In the genomic region with DNA sequence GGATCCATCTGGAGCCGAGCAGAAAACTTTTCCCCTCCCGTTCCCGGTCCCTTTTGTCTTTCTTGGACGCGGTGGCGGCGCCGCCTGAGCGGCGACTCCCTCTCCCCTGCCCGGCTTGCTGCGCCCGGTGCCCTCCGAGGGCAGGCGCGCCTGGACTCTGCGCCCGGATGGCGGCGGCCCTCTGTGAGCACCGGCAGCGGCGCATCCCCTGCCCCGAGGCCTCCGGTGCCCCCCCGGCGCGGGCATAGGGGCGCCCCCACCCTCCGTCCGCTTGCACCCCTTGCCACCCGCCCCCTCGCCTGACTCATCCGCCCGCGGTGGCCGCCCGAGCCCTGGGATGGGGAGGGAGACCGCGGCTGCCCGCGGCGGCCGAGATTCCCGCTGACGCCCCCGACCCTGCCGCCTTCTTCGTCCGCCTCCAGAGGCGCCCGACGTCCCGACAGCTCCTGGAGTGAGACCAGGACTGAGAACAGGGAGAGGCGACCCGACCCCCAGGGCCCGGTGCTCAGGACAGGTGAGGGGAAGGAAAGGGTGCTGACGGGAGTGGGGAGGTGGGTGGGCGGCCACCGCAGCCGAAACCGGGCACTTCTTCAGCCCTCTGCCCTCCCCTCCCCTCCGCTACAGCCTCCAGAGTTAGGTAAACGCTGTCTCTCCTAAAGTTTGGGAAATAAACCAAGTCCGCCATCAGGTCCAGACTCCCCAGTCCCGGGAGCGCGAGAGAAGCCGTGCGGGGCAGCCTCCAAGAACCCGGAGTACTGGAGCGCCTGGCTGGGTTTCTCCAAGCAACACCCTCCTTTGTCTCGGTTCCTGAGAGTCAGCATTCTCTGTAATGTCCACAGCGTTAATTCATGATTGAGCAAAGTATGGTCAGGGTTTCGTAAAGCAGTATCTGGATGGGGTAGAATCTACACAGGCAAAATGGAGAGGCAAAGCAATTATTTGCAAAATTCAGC, we compare ENCODE assay signal across 8 cellular contexts. TPM values are rescaled to one million over a fixed set of nuclear protein-coding genes. Genes with fewer than 3 reads are reported as not detected.
DNase-seq lines count a peak whose midpoint lies in the region; ATAC-seq and TF ChIP-seq lines count a peak whose summit lies in the region.

A gene (plus strand): TSS at position 7 of the 953 bp plus-strand sequence. CDS start 74,406 bp downstream, outside the sequence.

- RAD21 ChIA-PET in HCT116 (lab: Charles Lee; ENCODE audit: low non-redundant PET in 1 of 2, low total read pairs in 2 of 2, uncharacterized antibody in 2 of 2, unreplicated experiment in 2 of 2): interaction anchor here in 1 of 2 experiments (0.6 kb wide), 1 partner anchor 123 kb away, joined by 3 read pairs; no protein-coding TSS in a partner anchor

- peaks cover 2% of the 10 kb centered on the region for H3K36me3 Mint-ChIP-seq in T-helper 2 cell treated with Interferon-gamma antibody and Interleukin-4, amounts not matched to agents 5 μg/mL and 100 μg/mL, for 36 hours (ENCODE audit: low read depth)

- no peak within 1 kb of the TSS for H3K27ac Mint-ChIP-seq in T-helper 2 cell treated with Interferon-gamma antibody and Interleukin-4, amounts not matched to agents 5 μg/mL and 100 μg/mL, for 36 hours

- BruUV-seq in HCT116 (replicated peaks; lab: Mats Ljungman, UMichigan): no TSS peak

- no peaks in the 10 kb centered on the region for H3K9me3 ChIP-seq in HCT116 (ENCODE audit: control insufficient read depth in 1 of 2, insufficient read depth in 1 of 2, low read depth in 1 of 2, low read length in 2 of 2)
- no peaks in the 10 kb centered on the region for H3K9me3 ChIP-seq in spleen

- H3K4me3 ChIP-seq in HCT116 (replicated peaks in 1 of 2; ENCODE audit: low read depth in 1 of 2, low read length in 2 of 2): peak within 1 kb of the TSS; percentile 61 to 74
- peak within 1 kb of the TSS; percentile 63 to 74 for H3K4me3 ChIP-seq in cardiac fibroblast (replicated peaks in 1 of 2; ENCODE audit: low read depth in 2 of 2, low read length in 2 of 2)
- H3K4me3 ChIP-seq in spleen: peak within 1 kb of the TSS; percentile 48 to 78 (median 60)

- TF ChIP-seq RAD21 in HCT116 (IDR thresholded peaks at IDR 0.05; ENCODE audit: low read depth): no peak

- H3K4me1 Mint-ChIP-seq in T-helper 2 cell treated with Interferon-gamma antibody and Interleukin-4, amounts not matched to agents 5 μg/mL and 100 μg/mL, for 36 hours (ENCODE audit: low read depth): peaks cover 17% of the 10 kb centered on the region

- H3K4me1 ChIP-seq in HCT116 (ENCODE audit: control insufficient read depth in 1 of 2, insufficient read depth in 2 of 2, low read length in 2 of 2) (peaks cover 0 to 23% of the 10 kb centered on the region in 2 experiments; a peak in 1 of 4 replicates), spleen (peaks cover 9 to 22% (median 20%) of the 10 kb centered on the region in 6 donors)

- POLR2A ChIA-PET in HCT116 (lab: Charles Lee): interaction anchor here (1.1 kb wide), 1 partner anchor 332 kb away, joined by 3 read pairs; no protein-coding TSS in a partner anchor

- H3K9ac ChIP-seq in HCT116 (ENCODE audit: low read length): peak within 1 kb of the TSS; percentile 56

- CTCF ChIA-PET in HCT116 (lab: Charles Lee): interaction anchor here (1.2 to 1.3 kb wide), 2 partner anchors 46 to 332 kb away, joined by 3 to 13 read pairs; no protein-coding TSS in a partner anchor

- peak; percentile 64 for ATAC-seq in HCT116
- no peak for ATAC-seq in GM21367 (IDR thresholded peaks at IDR 0.05; ENCODE audit: unreplicated experiment)
- ATAC-seq in HG03196 (IDR thresholded peaks at IDR 0.05; ENCODE audit: unreplicated experiment): no peak

- DNase-seq in COLO668 (lab: John Stamatoyannopoulos, UW; ENCODE audit: unreplicated experiment): peak; percentile 16
- no peak for DNase-seq in HCT116 (ENCODE audit: low read depth, low spot score)
- DNase-seq in T-helper 2 cell treated with Interferon-gamma antibody and Interleukin-4, amounts not matched to agents 5 μg/mL and 100 μg/mL, for 36 hours (ENCODE audit: low spot score): peak; percentile 43
- peak; percentile 54 to 60 for DNase-seq in cardiac fibroblast (ENCODE audit: low read depth in 2 of 2)
- peak; percentile 90 for DNase-seq in islet precursor cell
- DNase-seq in spleen: peak; percentile 79

- H3K4me3 Mint-ChIP-seq in T-helper 2 cell treated with Interferon-gamma antibody and Interleukin-4, amounts not matched to agents 5 μg/mL and 100 μg/mL, for 36 hours: peak within 1 kb of the TSS; percentile 78

- peak within 1 kb of the TSS; percentile 90 for H3K4me2 ChIP-seq in HCT116 (ENCODE audit: low read length)

- no peaks in the 10 kb centered on the region for H3K36me3 ChIP-seq in HCT116 (ENCODE audit: control insufficient read depth in 1 of 2, insufficient read depth in 2 of 2, low read length in 2 of 2)
- H3K36me3 ChIP-seq in spleen: no peaks in the 10 kb centered on the region

- H4K20me1 ChIP-seq in HCT116 (ENCODE audit: insufficient read depth): no peaks in the 10 kb centered on the region

- no peaks in the 10 kb centered on the region for H3K9me2 ChIP-seq in HCT116 (ENCODE audit: insufficient read depth)

- peaks cover 56% of the 10 kb centered on the region for H3K27me3 Mint-ChIP-seq in T-helper 2 cell treated with Interferon-gamma antibody and Interleukin-4, amounts not matched to agents 5 μg/mL and 100 μg/mL, for 36 hours (ENCODE audit: low read depth)

- TF ChIP-seq CTCF in HCT116 (IDR thresholded peaks at IDR 0.05 in 2 of 3, conservative IDR thresholded peaks at IDR 0.05 in 1 of 3; ENCODE audit: borderline replicate concordance in 1 of 3, insufficient read depth in 1 of 3, low read depth in 2 of 3, low read length in 2 of 3) (peak in 1 of 3 experiments; percentile 7; a peak in 2 of 6 replicates), cardiac fibroblast (IDR thresholded peaks at IDR 0.05; ENCODE audit: low read depth, low read length) (peak; percentile 10), spleen (IDR thresholded peaks at IDR 0.05 in 8 of 11, conservative IDR thresholded peaks at IDR 0.05 in 3 of 11) (no peak)

- H3K27ac ChIP-seq in HCT116 (ENCODE audit: low read depth, low read length): peak within 1 kb of the TSS; percentile 57
- H3K27ac ChIP-seq in spleen: peak within 1 kb of the TSS in 4 of 8 donors; percentile 10 to 47 (median 28)

- intact Hi-C loops in HCT116 (cut with micrococcal nuclease): loop anchor here (10.0 kb wide), 1 partner anchor 139 kb away; no protein-coding TSS in a partner anchor
- intact Hi-C loops in spleen (cut with DNase I; ENCODE audit: low total_unique reads): loop anchor here (5.0 kb wide), 1 partner anchor 96 kb away; no protein-coding TSS in a partner anchor

- 2 to 6% (median 2%) methylated on average over 12 to 75 of the region's 75 CpGs for WGBS in spleen, 5 donors

- peak within 1 kb of the TSS; percentile 72 for H2AFZ ChIP-seq in HCT116 (ENCODE audit: low read depth, low read length, poor library complexity, severe bottlenecking)

- H3K9me3 Mint-ChIP-seq in T-helper 2 cell treated with Interferon-gamma antibody and Interleukin-4, amounts not matched to agents 5 μg/mL and 100 μg/mL, for 36 hours: peaks cover 12% of the 10 kb centered on the region

- H3K79me2 ChIP-seq in HCT116 (ENCODE audit: insufficient read depth, low read length): peaks cover 43% of the 10 kb centered on the region

- no peak for TF ChIP-seq POLR2A in HCT116 (IDR thresholded peaks at IDR 0.05; ENCODE audit: borderline replicate concordance, extremely low read depth, insufficient read depth, insufficient read length)
- TF ChIP-seq POLR2A in spleen (IDR thresholded peaks at IDR 0.05): no peak

- H3K27me3 ChIP-seq in HCT116 (ENCODE audit: insufficient read depth, low read length): no peaks in the 10 kb centered on the region
- peaks cover 0 to 56% (median 28%) of the 10 kb centered on the region in 7 donors for H3K27me3 ChIP-seq in spleen (replicated peaks in 1 of 7)

TF ChIP-seq in HCT116, 20 proteins besides CTCF, POLR2A, EP300 and RAD21:
- TF ChIP-seq, protein P1, sequence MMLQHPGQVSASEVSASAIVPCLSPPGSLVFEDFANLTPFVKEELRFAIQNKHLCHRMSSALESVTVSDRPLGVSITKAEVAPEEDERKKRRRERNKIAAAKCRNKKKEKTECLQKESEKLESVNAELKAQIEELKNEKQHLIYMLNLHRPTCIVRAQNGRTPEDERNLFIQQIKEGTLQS (IDR thresholded peaks at IDR 0.05): no peak
- TF ChIP-seq POLR2AphosphoS5 (IDR thresholded peaks at IDR 0.05; ENCODE audit: low read depth, low read length) (no peak), ZNF274 (IDR thresholded peaks at IDR 0.05; ENCODE audit: low read depth, low read length) (no peak), EGR1 (IDR thresholded peaks at IDR 0.05; ENCODE audit: low read depth) (peak; percentile 67), YY1 (IDR thresholded peaks at IDR 0.05; ENCODE audit: extremely low read depth, insufficient replicate concordance, low read depth, low read length) (no peak), SP1 (IDR thresholded peaks at IDR 0.05; ENCODE audit: low read depth) (no peak)
- TF ChIP-seq, protein P2, sequence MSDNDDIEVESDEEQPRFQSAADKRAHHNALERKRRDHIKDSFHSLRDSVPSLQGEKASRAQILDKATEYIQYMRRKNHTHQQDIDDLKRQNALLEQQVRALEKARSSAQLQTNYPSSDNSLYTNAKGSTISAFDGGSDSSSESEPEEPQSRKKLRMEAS (IDR thresholded peaks at IDR 0.05): no peak

RNA-seq across cellular contexts. Expression of the gene that starts here (rescaled TPM):
- 22.9 TPM for total RNA-seq in HCT116 (2021; ENCODE audit: unreplicated experiment)
- polyA plus RNA-seq in HCT116 (2012): 7.3 and 10.6 TPM in 2 replicates
- total RNA-seq in spleen: 1 to 10 TPM in 6 of 7 donors, under 1 TPM in 1; 0.68 to 2.3 (median 1.8) TPM
- polyA plus RNA-seq in spleen: under 1 TPM; 0.33 to 0.94 (median 0.90) TPM
